In the genomic region with DNA sequence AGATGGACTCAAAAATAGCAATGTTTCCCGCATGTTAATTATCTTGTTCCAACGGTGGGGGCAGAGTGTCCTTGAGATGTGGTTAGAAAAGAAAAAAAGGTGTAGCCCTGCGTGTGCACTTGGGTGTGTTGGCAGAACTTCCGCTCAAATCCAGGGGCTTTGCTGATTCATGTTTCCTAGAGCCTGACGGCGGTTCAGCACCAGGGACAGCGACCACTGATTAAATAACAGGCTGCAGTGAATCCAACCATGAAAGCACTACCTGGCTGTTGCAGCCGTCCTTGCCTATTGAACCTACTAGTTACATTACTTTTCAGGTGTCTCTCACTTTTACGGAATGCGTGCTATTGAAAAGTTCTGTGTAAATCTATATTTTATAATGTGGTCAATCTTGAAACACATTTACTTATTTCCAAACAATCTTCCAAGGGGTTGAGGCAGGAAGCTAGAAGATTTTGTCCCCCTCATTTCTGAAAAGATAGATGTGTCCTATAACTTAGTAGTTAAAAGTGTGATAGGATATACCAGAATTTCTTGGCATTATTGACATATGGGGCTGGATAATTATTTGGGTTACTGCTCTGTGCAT, we compare ENCODE assay signal across 8 cellular contexts.
DNase-seq lines count a peak whose midpoint lies in the region; ATAC-seq, FAIRE-seq and TF ChIP-seq lines count a peak whose summit lies in the region.

No MANE protein-coding gene starts in this region.

- H3K4me3 ChIP-seq in fibroblast of mammary gland (ENCODE audit: control insufficient read depth, low read depth, low read length): no peak overlapping the region

- peak; percentile 22 to 23 for DNase-seq in activated T-cell treated with anti-CD3 and anti-CD28 coated beads, Interleukin-2, amount 50 U/mL, for 48 hours
- no peak for DNase-seq in activated T-cell treated with anti-CD3 and anti-CD28 coated beads for 4 hours
- DNase-seq in SK-MEL-5 (ENCODE audit: low read depth, low spot score): peak; percentile 47
- peak; percentile 17 for DNase-seq in fibroblast of mammary gland (ENCODE audit: low read depth)
- peak; percentile 67 for DNase-seq in retina
- no peak for DNase-seq in COLO668 (lab: John Stamatoyannopoulos, UW; ENCODE audit: unreplicated experiment)
- DNase-seq in GM12891 (ENCODE audit: insufficient read length, low spot score): no peak

- in situ Hi-C loops in SK-MEL-5 (cut with HindIII; ENCODE audit: low pct_unique_long_range_greater_than_20kb, low sequenced_read_pairs): no loop called here

- FAIRE-seq in GM12891 (lab: Jason Lieb, UNC): no peak

- ATAC-seq in GM18870 (IDR thresholded peaks at IDR 0.05; ENCODE audit: unreplicated experiment): no peak

- TF ChIP-seq CTCF in fibroblast of mammary gland (conservative IDR thresholded peaks at IDR 0.05; ENCODE audit: control insufficient read depth, insufficient read depth, low read depth, low read length): no peak

- no peak for TF ChIP-seq POLR2A in GM12891 (IDR thresholded peaks at IDR 0.05; ENCODE audit: low read depth, low read length)

TF ChIP-seq in GM12891, 5 proteins besides CTCF, POLR2A, EP300 and RAD21:
- TF ChIP-seq POLR2AphosphoS5 (IDR thresholded peaks at IDR 0.05; ENCODE audit: low read depth, low read length) (no peak), POU2F2 (IDR thresholded peaks at IDR 0.05; ENCODE audit: low read depth, low read length) (no peak), SPI1 (IDR thresholded peaks at IDR 0.05; ENCODE audit: low read depth, low read length) (no peak), PAX5 (IDR thresholded peaks at IDR 0.05; ENCODE audit: insufficient read depth, low read length, severe bottlenecking) (no peak), TAF1 (IDR thresholded peaks at IDR 0.05; ENCODE audit: low read depth, low read length) (no peak)

Comparison
In these comparisons a context has a peak if more than half of its experiments do, and no peak if none do; other contexts are left out.
1. DNase-seq: peak in activated T-cell treated with anti-CD3 and anti-CD28 coated beads, Interleukin-2, amount 50 U/mL, for 48 hours (2 of 2), SK-MEL-5 (single experiment), fibroblast of mammary gland (single experiment) and retina (single experiment); none in activated T-cell treated with anti-CD3 and anti-CD28 coated beads for 4 hours (single experiment), COLO668 (single experiment) and GM12891 (single experiment).